ENCODE assay signal across 8 cellular contexts in genomic region chr10:131981429-131982184, GRCh38. TPM values are rescaled to one million over a fixed set of nuclear protein-coding genes. Genes with fewer than 3 reads are reported as not detected.
DNase-seq lines count a peak whose midpoint lies in the region; ATAC-seq, FAIRE-seq and TF ChIP-seq lines count a peak whose summit lies in the region.

Gene BNIP3 (minus strand): TSS chr10:131981923. CDS start chr10:131981806, 117 bp downstream.

- POLR2A ChIA-PET in Panc1 (lab: Charles Lee): no interaction called here
- POLR2A ChIA-PET in naive thymus-derived CD4-positive, alpha-beta T cell (lab: Charles Lee): interaction anchor here (1.0 to 4.0 kb wide), 8 partner anchors 9 to 85 kb away, joined by 3 to 34 read pairs (median 6); partner anchors contain the start of gene PPP2R2D

- intact Hi-C loops in Panc1 (cut with micrococcal nuclease; ENCODE audit: unreplicated experiment): no loop called here
- intact Hi-C loops in naive thymus-derived CD4-positive, alpha-beta T cell (cut with micrococcal nuclease): loop anchor here (1.0 to 5.0 kb wide), 10 partner anchors 8 to 1871 kb away; partner anchors contain the start of genes C10orf143 (in 2 of the 2) and LRRC27 (in 1 of the 2)

- H3K4me1 Mint-ChIP-seq in naive thymus-derived CD4-positive, alpha-beta T cell: peaks cover 23 to 49% (median 42%) of the 10 kb centered on the region in 7 donors
- H3K4me1 Mint-ChIP-seq in stimulated activated memory B cell treated with anti-CD40 and anti-IgM and Interleukin-4, amounts not matched to agents 10 μg/mL and 1 μg/mL and 100 μg/mL, for 72 hours: peaks cover 38% of the 10 kb centered on the region

- peaks cover 0 to 18% (median 0%) of the 10 kb centered on the region in 5 donors for H3K27me3 Mint-ChIP-seq in naive thymus-derived CD4-positive, alpha-beta T cell
- H3K27me3 Mint-ChIP-seq in stimulated activated memory B cell treated with anti-CD40 and anti-IgM and Interleukin-4, amounts not matched to agents 10 μg/mL and 1 μg/mL and 100 μg/mL, for 72 hours: peaks cover 13% of the 10 kb centered on the region

- TF ChIP-seq CTCF in D721Med (IDR thresholded peaks at IDR 0.05; ENCODE audit: insufficient read depth, missing control alignments) (no peak), Panc1 (IDR thresholded peaks at IDR 0.05) (no peak)

- peak; percentile 91 for ATAC-seq in GM21381 (IDR thresholded peaks at IDR 0.05; ENCODE audit: unreplicated experiment)
- peak; percentile 94 for ATAC-seq in Panc1
- peak; percentile 96 for ATAC-seq in naive thymus-derived CD4-positive, alpha-beta T cell
- ATAC-seq in stimulated activated memory B cell treated with anti-CD40 and anti-IgM and Interleukin-4, amounts not matched to agents 10 μg/mL and 1 μg/mL and 100 μg/mL, for 72 hours: peak; percentile 94

- FAIRE-seq in D721Med (lab: Jason Lieb, UNC): no peak

- H3K27ac Mint-ChIP-seq in naive thymus-derived CD4-positive, alpha-beta T cell: peak within 1 kb of the TSS; percentile 66 to 89 (median 84)
- H3K27ac Mint-ChIP-seq in stimulated activated memory B cell treated with anti-CD40 and anti-IgM and Interleukin-4, amounts not matched to agents 10 μg/mL and 1 μg/mL and 100 μg/mL, for 72 hours: peak within 1 kb of the TSS; percentile 78

- H3K27ac ChIP-seq in Panc1 (ENCODE audit: low read length): peak within 1 kb of the TSS; percentile 80
- H3K27ac ChIP-seq in naive thymus-derived CD4-positive, alpha-beta T cell (ENCODE audit: low read depth, low read length): peak within 1 kb of the TSS; percentile 79

- peaks cover 22% of the 10 kb centered on the region for H3K4me1 ChIP-seq in Panc1 (ENCODE audit: control insufficient read depth, insufficient read depth, low read length)
- H3K4me1 ChIP-seq in naive thymus-derived CD4-positive, alpha-beta T cell (ENCODE audit: control insufficient read depth in 2 of 2, insufficient read depth in 2 of 2, low read length in 2 of 2): peaks cover 7 to 22% of the 10 kb centered on the region in 2 donors

- no peaks in the 10 kb centered on the region for H3K36me3 ChIP-seq in Panc1 (ENCODE audit: control insufficient read depth, insufficient read depth, low read length)
- H3K36me3 ChIP-seq in naive thymus-derived CD4-positive, alpha-beta T cell (ENCODE audit: control insufficient read depth in 2 of 3, insufficient read depth in 3 of 3, low read length in 3 of 3): no peaks in the 10 kb centered on the region

- peak within 1 kb of the TSS; percentile 79 to 98 for H3K4me3 ChIP-seq in Panc1 (ENCODE audit: low read depth in 2 of 2, low read length in 2 of 2)
- H3K4me3 ChIP-seq in naive thymus-derived CD4-positive, alpha-beta T cell (ENCODE audit: low read length): peak within 1 kb of the TSS; percentile 79

- no peaks in the 10 kb centered on the region for H3K9me3 ChIP-seq in Panc1 (ENCODE audit: control insufficient read depth, insufficient read depth, low read depth, low read length)
- no peaks in the 10 kb centered on the region for H3K9me3 ChIP-seq in naive thymus-derived CD4-positive, alpha-beta T cell (ENCODE audit: control insufficient read depth in 2 of 3, low read length in 3 of 3)

- peaks cover 0 to 32% (median 7%) of the 10 kb centered on the region in 5 donors for H3K36me3 Mint-ChIP-seq in naive thymus-derived CD4-positive, alpha-beta T cell
- peaks cover 9% of the 10 kb centered on the region for H3K36me3 Mint-ChIP-seq in stimulated activated memory B cell treated with anti-CD40 and anti-IgM and Interleukin-4, amounts not matched to agents 10 μg/mL and 1 μg/mL and 100 μg/mL, for 72 hours

- DNase-seq in D721Med (ENCODE audit: insufficient read length, low spot score): peak; percentile 75
- DNase-seq in HUDEP-2 (lab: John Stamatoyannopoulos, UW; ENCODE audit: unreplicated experiment in 76 of 76): peak in 75 of 76 experiments; percentile 24 to 96 (median 87)
- DNase-seq in Panc1 (ENCODE audit: low read depth, low spot score): no peak
- DNase-seq in activated T-helper 1 cell treated with anti-CD3 and anti-CD28 coated beads, Interleukin-2, amount 50 U/mL, for 16 hours (ENCODE audit: low read depth in 1 of 2, low spot score in 1 of 2): peak; percentile 87 to 96
- DNase-seq in fibroblast of gingiva (ENCODE audit: low read depth): peak; percentile 96
- DNase-seq in naive thymus-derived CD4-positive, alpha-beta T cell: peak; percentile 92 to 99 (median 93)

- H3K9me3 Mint-ChIP-seq in naive thymus-derived CD4-positive, alpha-beta T cell: peaks cover 0 to 3% (median 0%) of the 10 kb centered on the region in 11 donors
- no peaks in the 10 kb centered on the region for H3K9me3 Mint-ChIP-seq in stimulated activated memory B cell treated with anti-CD40 and anti-IgM and Interleukin-4, amounts not matched to agents 10 μg/mL and 1 μg/mL and 100 μg/mL, for 72 hours

- H3K27me3 ChIP-seq in Panc1 (ENCODE audit: control insufficient read depth, insufficient read depth, low read length): no peaks in the 10 kb centered on the region
- no peaks in the 10 kb centered on the region for H3K27me3 ChIP-seq in naive thymus-derived CD4-positive, alpha-beta T cell (ENCODE audit: control insufficient read depth in 2 of 2, insufficient read depth in 2 of 2, low read length in 2 of 2)

- H3K4me3 Mint-ChIP-seq in naive thymus-derived CD4-positive, alpha-beta T cell: peak within 1 kb of the TSS; percentile 81 to 93 (median 88)
- peak within 1 kb of the TSS; percentile 90 for H3K4me3 Mint-ChIP-seq in stimulated activated memory B cell treated with anti-CD40 and anti-IgM and Interleukin-4, amounts not matched to agents 10 μg/mL and 1 μg/mL and 100 μg/mL, for 72 hours

- no TSS peak for BruUV-seq in Panc1 (replicated peaks; lab: Mats Ljungman, UMichigan)

- in situ Hi-C loops in Panc1 (cut with HindIII; ENCODE audit: low pct_unique_long_range_greater_than_20kb, low sequenced_read_pairs): no loop called here

- CTCF ChIA-PET in Panc1 (lab: Charles Lee): interaction anchor here (1.0 kb wide), 1 partner anchor 41 kb away, joined by 3 read pairs; no protein-coding TSS in a partner anchor
- CTCF ChIA-PET in naive thymus-derived CD4-positive, alpha-beta T cell (lab: Charles Lee): interaction anchor here (1.0 kb wide), 1 partner anchor 41 kb away, joined by 4 read pairs; no protein-coding TSS in a partner anchor

RNA-seq across cellular contexts. Expression of gene BNIP3, which starts in this region (rescaled TPM):
- total RNA-seq in Panc1 (2021; ENCODE audit: unreplicated experiment): 67.8 TPM
- 125 TPM for polyA plus RNA-seq in Panc1 (2012; ENCODE audit: insufficient read length)
- 10 to 100 TPM; 17.7 to 81.7 (median 39.3) TPM for total RNA-seq in naive thymus-derived CD4-positive, alpha-beta T cell
- polyA plus RNA-seq in naive thymus-derived CD4-positive, alpha-beta T cell: 10 to 100 TPM; 40.5 to 41.5 TPM
